1 cellular context compared by ENCODE assay signal in the genomic region with DNA sequence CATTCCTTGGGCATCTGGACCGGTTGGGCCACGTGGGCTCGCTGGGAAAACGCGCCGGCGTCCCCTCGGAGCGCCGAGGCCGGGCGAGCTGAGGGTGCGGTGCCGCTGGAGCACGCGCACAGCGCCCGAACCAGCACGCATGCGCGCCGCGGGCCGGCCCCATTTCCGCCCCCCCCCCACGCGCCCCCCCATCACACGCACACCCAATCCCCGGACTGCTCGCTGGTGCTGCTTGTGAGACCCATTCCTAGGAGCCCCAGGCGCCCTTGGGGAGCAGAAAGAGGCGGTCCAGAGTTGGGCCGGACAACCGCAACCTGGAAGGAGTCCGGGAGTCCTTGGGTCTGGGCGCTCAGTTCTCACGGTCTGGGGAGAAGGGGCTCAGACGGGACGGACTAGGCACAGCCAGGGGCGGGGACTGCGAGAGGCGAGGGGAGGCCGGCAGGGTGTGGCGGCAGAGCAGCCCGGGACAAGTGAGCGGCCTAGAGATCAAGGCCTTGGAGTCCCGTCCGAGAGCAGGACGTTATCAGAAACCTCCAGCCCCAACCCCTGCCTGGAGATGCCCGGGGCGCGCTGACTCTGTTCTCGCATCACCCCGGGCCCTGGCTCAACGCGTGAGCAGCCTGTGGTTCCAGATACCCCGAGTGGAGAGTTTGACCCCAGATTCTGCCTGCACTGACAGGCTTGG.
TF ChIP-seq lines count a peak whose summit lies in the region.

No MANE protein-coding gene starts in this region.

TF ChIP-seq in WTC11, 78 proteins besides CTCF, POLR2A, EP300 and RAD21 (continued from another document):
- TF ChIP-seq, protein P1, sequence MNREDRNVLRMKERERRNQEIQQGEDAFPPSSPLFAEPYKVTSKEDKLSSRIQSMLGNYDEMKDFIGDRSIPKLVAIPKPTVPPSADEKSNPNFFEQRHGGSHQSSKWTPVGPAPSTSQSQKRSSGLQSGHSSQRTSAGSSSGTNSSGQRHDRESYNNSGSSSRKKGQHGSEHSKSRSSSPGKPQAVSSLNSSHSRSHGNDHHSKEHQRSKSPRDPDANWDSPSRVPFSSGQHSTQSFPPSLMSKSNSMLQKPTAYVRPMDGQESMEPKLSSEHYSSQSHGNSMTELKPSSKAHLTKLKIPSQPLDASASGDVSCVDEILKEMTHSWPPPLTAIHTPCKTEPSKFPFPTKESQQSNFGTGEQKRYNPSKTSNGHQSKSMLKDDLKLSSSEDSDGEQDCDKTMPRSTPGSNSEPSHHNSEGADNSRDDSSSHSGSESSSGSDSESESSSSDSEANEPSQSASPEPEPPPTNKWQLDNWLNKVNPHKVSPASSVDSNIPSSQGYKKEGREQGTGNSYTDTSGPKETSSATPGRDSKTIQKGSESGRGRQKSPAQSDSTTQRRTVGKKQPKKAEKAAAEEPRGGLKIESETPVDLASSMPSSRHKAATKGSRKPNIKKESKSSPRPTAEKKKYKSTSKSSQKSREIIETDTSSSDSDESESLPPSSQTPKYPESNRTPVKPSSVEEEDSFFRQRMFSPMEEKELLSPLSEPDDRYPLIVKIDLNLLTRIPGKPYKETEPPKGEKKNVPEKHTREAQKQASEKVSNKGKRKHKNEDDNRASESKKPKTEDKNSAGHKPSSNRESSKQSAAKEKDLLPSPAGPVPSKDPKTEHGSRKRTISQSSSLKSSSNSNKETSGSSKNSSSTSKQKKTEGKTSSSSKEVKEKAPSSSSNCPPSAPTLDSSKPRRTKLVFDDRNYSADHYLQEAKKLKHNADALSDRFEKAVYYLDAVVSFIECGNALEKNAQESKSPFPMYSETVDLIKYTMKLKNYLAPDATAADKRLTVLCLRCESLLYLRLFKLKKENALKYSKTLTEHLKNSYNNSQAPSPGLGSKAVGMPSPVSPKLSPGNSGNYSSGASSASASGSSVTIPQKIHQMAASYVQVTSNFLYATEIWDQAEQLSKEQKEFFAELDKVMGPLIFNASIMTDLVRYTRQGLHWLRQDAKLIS (CRISPR knock-in tag; IDR thresholded peaks at IDR 0.05; ENCODE audit: borderline replicate concordance), result no peak
- no peak for TF ChIP-seq ZNF423 (CRISPR knock-in tag; IDR thresholded peaks at IDR 0.05)
- no peak for TF ChIP-seq SP1 (CRISPR knock-in tag; conservative IDR thresholded peaks at IDR 0.05)
- TF ChIP-seq ZNF263 (CRISPR knock-in tag; IDR thresholded peaks at IDR 0.05; ENCODE audit: low read depth), result no peak
- TF ChIP-seq TEAD4 (CRISPR knock-in tag; IDR thresholded peaks at IDR 0.05), result peak; percentile 78
- no peak for TF ChIP-seq GTF2I (CRISPR knock-in tag; conservative IDR thresholded peaks at IDR 0.05)
- no peak for TF ChIP-seq ATF1 (CRISPR knock-in tag; IDR thresholded peaks at IDR 0.05)
- TF ChIP-seq CBFB (CRISPR knock-in tag; IDR thresholded peaks at IDR 0.05; ENCODE audit: low read depth), result no peak
- no peak for TF ChIP-seq RELA (CRISPR knock-in tag; IDR thresholded peaks at IDR 0.05; ENCODE audit: borderline replicate concordance)
- TF ChIP-seq, protein P2, sequence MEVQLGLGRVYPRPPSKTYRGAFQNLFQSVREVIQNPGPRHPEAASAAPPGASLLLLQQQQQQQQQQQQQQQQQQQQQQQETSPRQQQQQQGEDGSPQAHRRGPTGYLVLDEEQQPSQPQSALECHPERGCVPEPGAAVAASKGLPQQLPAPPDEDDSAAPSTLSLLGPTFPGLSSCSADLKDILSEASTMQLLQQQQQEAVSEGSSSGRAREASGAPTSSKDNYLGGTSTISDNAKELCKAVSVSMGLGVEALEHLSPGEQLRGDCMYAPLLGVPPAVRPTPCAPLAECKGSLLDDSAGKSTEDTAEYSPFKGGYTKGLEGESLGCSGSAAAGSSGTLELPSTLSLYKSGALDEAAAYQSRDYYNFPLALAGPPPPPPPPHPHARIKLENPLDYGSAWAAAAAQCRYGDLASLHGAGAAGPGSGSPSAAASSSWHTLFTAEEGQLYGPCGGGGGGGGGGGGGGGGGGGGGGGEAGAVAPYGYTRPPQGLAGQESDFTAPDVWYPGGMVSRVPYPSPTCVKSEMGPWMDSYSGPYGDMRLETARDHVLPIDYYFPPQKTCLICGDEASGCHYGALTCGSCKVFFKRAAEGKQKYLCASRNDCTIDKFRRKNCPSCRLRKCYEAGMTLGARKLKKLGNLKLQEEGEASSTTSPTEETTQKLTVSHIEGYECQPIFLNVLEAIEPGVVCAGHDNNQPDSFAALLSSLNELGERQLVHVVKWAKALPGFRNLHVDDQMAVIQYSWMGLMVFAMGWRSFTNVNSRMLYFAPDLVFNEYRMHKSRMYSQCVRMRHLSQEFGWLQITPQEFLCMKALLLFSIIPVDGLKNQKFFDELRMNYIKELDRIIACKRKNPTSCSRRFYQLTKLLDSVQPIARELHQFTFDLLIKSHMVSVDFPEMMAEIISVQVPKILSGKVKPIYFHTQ (CRISPR knock-in tag; IDR thresholded peaks at IDR 0.05), result no peak
- peak; percentile 35; the same call in 1 of the 2 replicates for TF ChIP-seq TCF7 (CRISPR knock-in tag; IDR thresholded peaks at IDR 0.05; ENCODE audit: low read depth)
TF ChIP-seq in WTC11: peak in this region for 11.
